Comparison of ENCODE assay signal across 11 cellular contexts in genomic region chr20:37314099-37314498, GRCh38. TPM values are rescaled to one million over a fixed set of nuclear protein-coding genes. Genes with fewer than 3 reads are reported as not detected.
DNase-seq lines count a peak whose midpoint lies in the region; ATAC-seq and TF ChIP-seq lines count a peak whose summit lies in the region.
"Had no signal": no experiment of that assay in that cellular context is flagged by ENCODE, and none has a peak within 500 bp of the region (broad histone marks: within the 10 kb centered on the region; RNA-seq: fewer than 3 reads in every experiment).

No MANE protein-coding gene starts in this region.

- POLR2A ChIA-PET in activated CD4-positive, alpha-beta T cell treated with anti-CD3 and anti-CD28 coated beads for 36 hours (lab: Charles Lee): interaction anchor here (0.5 kb wide), 1 partner anchor 69 kb away, joined by 3 read pairs; no protein-coding TSS in a partner anchor

- H3K4me1 ChIP-seq in muscle layer of colon (ENCODE audit: insufficient read depth, low read length): peaks cover 61% of the 10 kb centered on the region
- peaks cover 57% of the 10 kb centered on the region for H3K4me1 ChIP-seq in suprapubic skin
- H3K4me1 ChIP-seq: A549 had no signal

- ATAC-seq in activated CD4-positive, alpha-beta T cell treated with anti-CD3 and anti-CD28 coated beads for 36 hours: no peak
- no peak for ATAC-seq in central memory CD8-positive, alpha-beta T cell (replicated peaks; ENCODE audit: extremely low read depth, poor library complexity, severe bottlenecking)

- CTCF ChIA-PET in activated CD4-positive, alpha-beta T cell treated with anti-CD3 and anti-CD28 coated beads for 36 hours (lab: Charles Lee): no interaction called here

- intact Hi-C loops in activated CD4-positive, alpha-beta T cell treated with anti-CD3 and anti-CD28 coated beads for 36 hours (cut with DNase I, micrococcal nuclease): no loop called here

- no peak for TF ChIP-seq EP300 in suprapubic skin (IDR thresholded peaks at IDR 0.05)

- 83% methylated on average over 4 of the region's 4 CpGs for WGBS in suprapubic skin

- no peak for TF ChIP-seq CTCF in suprapubic skin (IDR thresholded peaks at IDR 0.05)

- peaks cover 26% of the 10 kb centered on the region for H3K4me1 Mint-ChIP-seq in activated CD4-positive, alpha-beta T cell treated with anti-CD3 and anti-CD28 coated beads for 36 hours
- peaks cover 42% of the 10 kb centered on the region for H3K4me1 Mint-ChIP-seq in central memory CD8-positive, alpha-beta T cell

- H3K9me3 Mint-ChIP-seq in activated CD4-positive, alpha-beta T cell treated with anti-CD3 and anti-CD28 coated beads for 36 hours (ENCODE audit: low read depth): no peaks in the 10 kb centered on the region
- H3K9me3 Mint-ChIP-seq in central memory CD8-positive, alpha-beta T cell: no peaks in the 10 kb centered on the region

- H3K27me3 Mint-ChIP-seq in activated CD4-positive, alpha-beta T cell treated with anti-CD3 and anti-CD28 coated beads for 36 hours: no peaks in the 10 kb centered on the region
- no peaks in the 10 kb centered on the region for H3K27me3 Mint-ChIP-seq in central memory CD8-positive, alpha-beta T cell

- DNase-seq in activated CD4-positive, alpha-beta T cell treated with anti-CD3 and anti-CD28 coated beads for 36 hours: no peak
- no peak for DNase-seq in activated CD4-positive, alpha-beta T cell treated with anti-CD3 and anti-CD28 coated beads for 4 hours
- DNase-seq in central memory CD8-positive, alpha-beta T cell (ENCODE audit: low spot score in 2 of 2): no peak
- peak in 1 of 2 donors; percentile 60 for DNase-seq in suprapubic skin (ENCODE audit: low spot score in 2 of 2)
- no peak for DNase-seq in stimulated activated naive CD4-positive, alpha-beta T cell treated with Interleukin-2 at 50 U/mL for 16 hours (lab: John Stamatoyannopoulos, UW)
- no peak for DNase-seq in stimulated activated CD4-positive, alpha-beta T cell treated with anti-CD3 and anti-CD28 coated beads, Interleukin-4, amount 100 ng/mL, for 1 hour
- no peak for DNase-seq in activated CD4-positive, CD25-positive, alpha-beta regulatory T cell treated with anti-CD3 and anti-CD28 coated beads, Interleukin-2, amount 50 U/mL, for 72 hours
- DNase-seq: KG1, NCI-H526 treated with DMSO at 0.1 percent for 48 hours had no signal

- H3K9me3 ChIP-seq in muscle layer of colon (ENCODE audit: low read length) (no peaks in the 10 kb centered on the region), suprapubic skin (no peaks in the 10 kb centered on the region)
- H3K9me3 ChIP-seq: A549 had no signal

- H3K27me3 ChIP-seq in muscle layer of colon (ENCODE audit: control insufficient read depth in 1 of 2, insufficient read depth in 2 of 2, low read length in 2 of 2): no peaks in the 10 kb centered on the region
- H3K27me3 ChIP-seq in suprapubic skin: no peaks in the 10 kb centered on the region

- peak overlapping the region; percentile 44 for H3K27ac Mint-ChIP-seq in activated CD4-positive, alpha-beta T cell treated with anti-CD3 and anti-CD28 coated beads for 36 hours
- H3K27ac Mint-ChIP-seq in central memory CD8-positive, alpha-beta T cell (ENCODE audit: low read depth): peak overlapping the region; percentile 85

- H3K36me3 Mint-ChIP-seq in activated CD4-positive, alpha-beta T cell treated with anti-CD3 and anti-CD28 coated beads for 36 hours (ENCODE audit: low read depth): peaks cover 20% of the 10 kb centered on the region
- peaks cover 17% of the 10 kb centered on the region for H3K36me3 Mint-ChIP-seq in central memory CD8-positive, alpha-beta T cell (ENCODE audit: insufficient read depth)

- H3K9ac ChIP-seq in muscle layer of colon (ENCODE audit: low read length): peak overlapping the region; percentile 60

- H3K4me3 ChIP-seq in muscle layer of colon (ENCODE audit: low read depth in 1 of 2, low read length in 2 of 2): peak overlapping the region in 1 of 2 donors; percentile 35
- no peak overlapping the region for H3K4me3 ChIP-seq in suprapubic skin
- H3K4me3 ChIP-seq: A549 had no signal

- H3K4me3 Mint-ChIP-seq in activated CD4-positive, alpha-beta T cell treated with anti-CD3 and anti-CD28 coated beads for 36 hours: no peak overlapping the region
- H3K4me3 Mint-ChIP-seq in central memory CD8-positive, alpha-beta T cell: no peak overlapping the region

- no peak for TF ChIP-seq POLR2A in suprapubic skin (IDR thresholded peaks at IDR 0.05)

- peak overlapping the region; percentile 84 for H3K27ac ChIP-seq in muscle layer of colon (ENCODE audit: low read depth, low read length)
- peak overlapping the region; percentile 77 for H3K27ac ChIP-seq in suprapubic skin

- peaks cover 34% of the 10 kb centered on the region for H3K36me3 ChIP-seq in muscle layer of colon (ENCODE audit: insufficient read depth, low read length)
- peaks cover 33% of the 10 kb centered on the region for H3K36me3 ChIP-seq in suprapubic skin

RNA-seq across cellular contexts. Expression of gene MANBAL, which starts 24.6 kb away (rescaled TPM):
- 10 to 100 TPM; 11.9 to 13.5 TPM for total RNA-seq in activated CD4-positive, alpha-beta T cell treated with anti-CD3 and anti-CD28 coated beads for 36 hours
- 10 to 100 TPM; 15.4 to 32.3 (median 25.4) TPM for total RNA-seq in suprapubic skin

RNA-seq across cellular contexts. Expression of gene SRC, which starts 31.8 kb away (rescaled TPM):
- total RNA-seq in activated CD4-positive, alpha-beta T cell treated with anti-CD3 and anti-CD28 coated beads for 36 hours: 1 to 10 TPM; 4.2 to 5.7 TPM
- total RNA-seq in suprapubic skin: 10 to 100 TPM; 18.8 to 39.5 (median 26.0) TPM

RNA-seq across cellular contexts. Expression of gene GHRH, which starts 52.5 kb away (rescaled TPM):
- total RNA-seq in activated CD4-positive, alpha-beta T cell treated with anti-CD3 and anti-CD28 coated beads for 36 hours: not detected
- total RNA-seq in suprapubic skin: not detected
